Comparison of ENCODE assay signal across 16 cellular contexts in genomic region chr1:4081806-4082645, GRCh38.
"Had no signal": no experiment of that assay in that cellular context is flagged by ENCODE, and none has a peak within 500 bp of the region (broad histone marks: within the 10 kb centered on the region; RNA-seq: fewer than 3 reads in every experiment).

No MANE protein-coding gene starts in this region.

- H3K4me3 Mint-ChIP-seq: activated CD4-positive, alpha-beta memory T cell treated with anti-CD3 and anti-CD28 coated beads, Interleukin-2, amount 10 ng/mL, durations not matched to agents 7 days and 5 days; activated CD8-positive, alpha-beta memory T cell treated with anti-CD3 and anti-CD28 coated beads, Interleukin-2, amount 10 ng/mL, durations not matched to agents 7 days and 5 days; activated naive CD8-positive, alpha-beta T cell treated with anti-CD3 and anti-CD28 coated beads for 36 hours; immature natural killer cell; natural killer cell had no signal

- H3K4me3 ChIP-seq: esophagus muscularis mucosa, thoracic aorta had no signal

- H3K27ac ChIP-seq: esophagus muscularis mucosa, thoracic aorta had no signal

- DNase-seq: activated CD4-positive, alpha-beta memory T cell treated with anti-CD3 and anti-CD28 coated beads, Interleukin-2, amount 10 ng/mL, durations not matched to agents 7 days and 5 days; activated CD4-positive, alpha-beta T cell treated with anti-CD3 and anti-CD28 coated beads for 48 hours; activated CD4-positive, CD25-positive, alpha-beta regulatory T cell; activated CD8-positive, alpha-beta memory T cell treated with anti-CD3 and anti-CD28 coated beads, Interleukin-2, amount 10 ng/mL, durations not matched to agents 7 days and 5 days; activated naive CD4-positive, alpha-beta T cell; activated naive CD8-positive, alpha-beta T cell treated with anti-CD3 and anti-CD28 coated beads for 36 hours; amniotic stem cell; immature natural killer cell; kidney glomerular epithelial cell; mesendoderm; natural killer cell; stimulated activated CD4-positive, alpha-beta T cell treated with anti-CD3 and anti-CD28 coated beads, Interleukin-15, amount 100 ng/mL, for 24 hours; stimulated activated CD4-positive, alpha-beta T cell treated with anti-CD3 and anti-CD28 coated beads, Interleukin-2, amount 100 ng/mL, for 48 hours; T1000 had no signal

- H3K27ac Mint-ChIP-seq: activated CD4-positive, alpha-beta memory T cell treated with anti-CD3 and anti-CD28 coated beads, Interleukin-2, amount 10 ng/mL, durations not matched to agents 7 days and 5 days; activated CD8-positive, alpha-beta memory T cell treated with anti-CD3 and anti-CD28 coated beads, Interleukin-2, amount 10 ng/mL, durations not matched to agents 7 days and 5 days; activated naive CD8-positive, alpha-beta T cell treated with anti-CD3 and anti-CD28 coated beads for 36 hours; immature natural killer cell; natural killer cell had no signal

- ATAC-seq: activated CD8-positive, alpha-beta memory T cell treated with anti-CD3 and anti-CD28 coated beads, Interleukin-2, amount 10 ng/mL, durations not matched to agents 7 days and 5 days; natural killer cell had no signal

- H3K9me3 ChIP-seq: esophagus muscularis mucosa, thoracic aorta had no signal

- H3K36me3 ChIP-seq: esophagus muscularis mucosa, thoracic aorta had no signal

- H3K4me1 ChIP-seq: esophagus muscularis mucosa had no signal

- H3K27me3 Mint-ChIP-seq: activated CD4-positive, alpha-beta memory T cell treated with anti-CD3 and anti-CD28 coated beads, Interleukin-2, amount 10 ng/mL, durations not matched to agents 7 days and 5 days; activated CD8-positive, alpha-beta memory T cell treated with anti-CD3 and anti-CD28 coated beads, Interleukin-2, amount 10 ng/mL, durations not matched to agents 7 days and 5 days; activated naive CD8-positive, alpha-beta T cell treated with anti-CD3 and anti-CD28 coated beads for 36 hours had no signal

- H3K36me3 Mint-ChIP-seq: activated CD8-positive, alpha-beta memory T cell treated with anti-CD3 and anti-CD28 coated beads, Interleukin-2, amount 10 ng/mL, durations not matched to agents 7 days and 5 days; activated naive CD8-positive, alpha-beta T cell treated with anti-CD3 and anti-CD28 coated beads for 36 hours; immature natural killer cell; natural killer cell had no signal

- H3K4me1 Mint-ChIP-seq: activated CD4-positive, alpha-beta memory T cell treated with anti-CD3 and anti-CD28 coated beads, Interleukin-2, amount 10 ng/mL, durations not matched to agents 7 days and 5 days; activated CD8-positive, alpha-beta memory T cell treated with anti-CD3 and anti-CD28 coated beads, Interleukin-2, amount 10 ng/mL, durations not matched to agents 7 days and 5 days; activated naive CD8-positive, alpha-beta T cell treated with anti-CD3 and anti-CD28 coated beads for 36 hours; immature natural killer cell; natural killer cell had no signal
